Comparison of ENCODE assay signal across 1 cellular context in the genomic region with DNA sequence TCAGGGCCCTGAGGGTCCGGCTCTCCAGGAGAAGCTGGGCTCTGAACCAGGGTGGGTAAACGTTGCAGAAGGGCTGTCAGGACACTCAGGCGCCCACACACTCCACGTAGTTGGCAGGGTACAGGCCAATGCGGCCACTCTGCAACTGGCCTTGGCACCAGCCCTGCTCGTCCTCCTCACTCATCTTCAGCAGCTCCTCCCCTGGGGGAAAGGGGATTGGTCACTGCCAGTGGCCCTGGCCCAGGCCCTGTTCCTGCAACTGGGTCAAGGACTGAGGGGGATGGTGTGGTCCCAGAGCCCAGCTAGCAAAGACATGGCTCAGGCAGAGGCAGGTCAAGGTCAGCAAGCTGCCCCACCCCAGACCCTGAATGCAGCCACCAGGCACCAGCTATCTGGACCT.
TF ChIP-seq lines count a peak whose summit lies in the region.

No MANE protein-coding gene starts in this region.

TF ChIP-seq in HepG2, 621 proteins besides CTCF, POLR2A, EP300 and RAD21 (continued from another document and continues in another):
- TF ChIP-seq AGO1 (IDR thresholded peaks at IDR 0.05; ENCODE audit: low read depth, low read length, poor library complexity, severe bottlenecking) (no peak), ZNF317 (CRISPR knock-in tag; IDR thresholded peaks at IDR 0.05) (peak; percentile 5; the same call in 1 of the 2 replicates), GLI4 (CRISPR knock-in tag; IDR thresholded peaks at IDR 0.05; ENCODE audit: borderline replicate concordance) (no peak), ZNF577 (CRISPR knock-in tag; IDR thresholded peaks at IDR 0.05; ENCODE audit: borderline replicate concordance, low read depth) (no peak), MXD4 (CRISPR knock-in tag; IDR thresholded peaks at IDR 0.05) (no peak), HOXA3 (CRISPR knock-in tag; IDR thresholded peaks at IDR 0.05) (peak; percentile 71), SNAI1 (CRISPR knock-in tag; IDR thresholded peaks at IDR 0.05; ENCODE audit: borderline replicate concordance) (no peak), HNF4A (CRISPR knock-in tag; IDR thresholded peaks at IDR 0.05) (peak; percentile 82), SETDB1 (CRISPR knock-in tag; IDR thresholded peaks at IDR 0.05; ENCODE audit: borderline replicate concordance) (no peak), FOSL2 (CRISPR knock-in tag; IDR thresholded peaks at IDR 0.05) (peak; percentile 52), ZNF274 (CRISPR knock-in tag; IDR thresholded peaks at IDR 0.05) (no peak), SOX13 (IDR thresholded peaks at IDR 0.05) (no peak), SOX13 (CRISPR knock-in tag; conservative IDR thresholded peaks at IDR 0.05 in 1 of 2, IDR thresholded peaks at IDR 0.05 in 1 of 2) (peak in 1 of 2 experiments; percentile 45; a peak in 2 of 4 replicates), ZNF788 (CRISPR knock-in tag; IDR thresholded peaks at IDR 0.05; ENCODE audit: borderline replicate concordance) (no peak), ZNF737 (CRISPR knock-in tag; IDR thresholded peaks at IDR 0.05; ENCODE audit: borderline replicate concordance) (no peak), ZNF33B (CRISPR knock-in tag; IDR thresholded peaks at IDR 0.05) (no peak), ZSCAN31 (CRISPR knock-in tag; IDR thresholded peaks at IDR 0.05; ENCODE audit: low read depth) (no peak), ZNF12 (CRISPR knock-in tag; IDR thresholded peaks at IDR 0.05) (no peak), DNMT1 (CRISPR knock-in tag; IDR thresholded peaks at IDR 0.05) (no peak), IRF2 (CRISPR knock-in tag; IDR thresholded peaks at IDR 0.05) (peak; percentile 26; the same call in 1 of the 2 replicates), SMAD3 (CRISPR knock-in tag; IDR thresholded peaks at IDR 0.05) (no peak), SRSF1 (optimal IDR thresholded peaks at IDR 0.05; ENCODE audit: low read depth, low read length) (no peak), TCF12 (IDR thresholded peaks at IDR 0.05) (no peak), TCF12 (CRISPR knock-in tag; IDR thresholded peaks at IDR 0.05) (no peak), TMF1 (CRISPR knock-in tag; IDR thresholded peaks at IDR 0.05; ENCODE audit: low read depth) (no peak), TBX3 (IDR thresholded peaks at IDR 0.05; ENCODE audit: borderline replicate concordance) (no peak), ZFP36L1 (CRISPR knock-in tag; IDR thresholded peaks at IDR 0.05) (no peak), ISL2 (CRISPR knock-in tag; IDR thresholded peaks at IDR 0.05) (peak; percentile 36; the same call in 1 of the 2 replicates), CC2D1A (CRISPR knock-in tag; IDR thresholded peaks at IDR 0.05) (no peak), CBX1 (IDR thresholded peaks at IDR 0.05; ENCODE audit: low read depth) (no peak), ZNF430 (CRISPR knock-in tag; IDR thresholded peaks at IDR 0.05) (no peak), ARNT2 (CRISPR knock-in tag; IDR thresholded peaks at IDR 0.05; ENCODE audit: low read depth) (no peak), SRY (CRISPR knock-in tag; IDR thresholded peaks at IDR 0.05) (no peak), SIX1 (CRISPR knock-in tag; IDR thresholded peaks at IDR 0.05; ENCODE audit: borderline replicate concordance) (no peak), ZNF781 (CRISPR knock-in tag; IDR thresholded peaks at IDR 0.05; ENCODE audit: borderline replicate concordance, not compliant biosample characterization) (no peak), ZNF883 (CRISPR knock-in tag; IDR thresholded peaks at IDR 0.05; ENCODE audit: not compliant biosample characterization) (no peak), KDM3A (CRISPR knock-in tag; IDR thresholded peaks at IDR 0.05; ENCODE audit: low read depth) (0 out of 2 replicates have a peak, but pooled peaks have one; percentile 24), MZF1 (CRISPR knock-in tag; IDR thresholded peaks at IDR 0.05; ENCODE audit: borderline replicate concordance) (no peak), SMAD1 (CRISPR knock-in tag; IDR thresholded peaks at IDR 0.05; ENCODE audit: borderline replicate concordance, low read depth) (no peak), ZNF24 (IDR thresholded peaks at IDR 0.05) (no peak)
- TF ChIP-seq, protein P1, sequence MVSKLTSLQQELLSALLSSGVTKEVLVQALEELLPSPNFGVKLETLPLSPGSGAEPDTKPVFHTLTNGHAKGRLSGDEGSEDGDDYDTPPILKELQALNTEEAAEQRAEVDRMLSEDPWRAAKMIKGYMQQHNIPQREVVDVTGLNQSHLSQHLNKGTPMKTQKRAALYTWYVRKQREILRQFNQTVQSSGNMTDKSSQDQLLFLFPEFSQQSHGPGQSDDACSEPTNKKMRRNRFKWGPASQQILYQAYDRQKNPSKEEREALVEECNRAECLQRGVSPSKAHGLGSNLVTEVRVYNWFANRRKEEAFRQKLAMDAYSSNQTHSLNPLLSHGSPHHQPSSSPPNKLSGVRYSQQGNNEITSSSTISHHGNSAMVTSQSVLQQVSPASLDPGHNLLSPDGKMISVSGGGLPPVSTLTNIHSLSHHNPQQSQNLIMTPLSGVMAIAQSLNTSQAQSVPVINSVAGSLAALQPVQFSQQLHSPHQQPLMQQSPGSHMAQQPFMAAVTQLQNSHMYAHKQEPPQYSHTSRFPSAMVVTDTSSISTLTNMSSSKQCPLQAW (CRISPR knock-in tag; IDR thresholded peaks at IDR 0.05), result no peak
- TF ChIP-seq, protein P2, sequence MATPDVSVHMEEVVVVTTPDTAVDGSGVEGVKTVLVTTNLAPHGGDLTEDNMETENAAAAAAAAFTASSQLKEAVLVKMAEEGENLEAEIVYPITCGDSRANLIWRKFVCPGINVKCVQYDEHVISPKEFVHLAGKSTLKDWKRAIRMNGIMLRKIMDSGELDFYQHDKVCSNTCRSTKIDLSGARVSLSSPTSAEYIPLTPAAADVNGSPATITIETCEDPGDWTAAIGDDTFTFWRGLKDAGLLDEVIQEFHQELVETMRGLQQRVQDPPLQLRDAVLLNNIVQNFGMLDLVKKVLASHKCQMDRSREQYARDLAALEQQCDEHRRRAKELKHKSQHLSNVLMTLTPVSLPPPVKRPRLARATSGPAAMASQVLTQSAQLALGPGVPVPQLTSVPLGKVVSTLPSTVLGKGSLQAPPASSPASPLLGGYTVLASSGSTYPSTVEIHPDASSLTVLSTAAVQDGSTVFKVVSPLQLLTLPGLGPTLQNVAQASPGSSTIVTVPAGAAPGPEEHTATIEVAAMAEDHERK (CRISPR knock-in tag; IDR thresholded peaks at IDR 0.05; ENCODE audit: low read depth), result no peak
- TF ChIP-seq, protein P3, sequence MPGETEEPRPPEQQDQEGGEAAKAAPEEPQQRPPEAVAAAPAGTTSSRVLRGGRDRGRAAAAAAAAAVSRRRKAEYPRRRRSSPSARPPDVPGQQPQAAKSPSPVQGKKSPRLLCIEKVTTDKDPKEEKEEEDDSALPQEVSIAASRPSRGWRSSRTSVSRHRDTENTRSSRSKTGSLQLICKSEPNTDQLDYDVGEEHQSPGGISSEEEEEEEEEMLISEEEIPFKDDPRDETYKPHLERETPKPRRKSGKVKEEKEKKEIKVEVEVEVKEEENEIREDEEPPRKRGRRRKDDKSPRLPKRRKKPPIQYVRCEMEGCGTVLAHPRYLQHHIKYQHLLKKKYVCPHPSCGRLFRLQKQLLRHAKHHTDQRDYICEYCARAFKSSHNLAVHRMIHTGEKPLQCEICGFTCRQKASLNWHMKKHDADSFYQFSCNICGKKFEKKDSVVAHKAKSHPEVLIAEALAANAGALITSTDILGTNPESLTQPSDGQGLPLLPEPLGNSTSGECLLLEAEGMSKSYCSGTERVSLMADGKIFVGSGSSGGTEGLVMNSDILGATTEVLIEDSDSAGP (CRISPR knock-in tag; IDR thresholded peaks at IDR 0.05; ENCODE audit: borderline replicate concordance), result no peak; the same call in 1 of the 2 replicates
- TF ChIP-seq, protein P4, sequence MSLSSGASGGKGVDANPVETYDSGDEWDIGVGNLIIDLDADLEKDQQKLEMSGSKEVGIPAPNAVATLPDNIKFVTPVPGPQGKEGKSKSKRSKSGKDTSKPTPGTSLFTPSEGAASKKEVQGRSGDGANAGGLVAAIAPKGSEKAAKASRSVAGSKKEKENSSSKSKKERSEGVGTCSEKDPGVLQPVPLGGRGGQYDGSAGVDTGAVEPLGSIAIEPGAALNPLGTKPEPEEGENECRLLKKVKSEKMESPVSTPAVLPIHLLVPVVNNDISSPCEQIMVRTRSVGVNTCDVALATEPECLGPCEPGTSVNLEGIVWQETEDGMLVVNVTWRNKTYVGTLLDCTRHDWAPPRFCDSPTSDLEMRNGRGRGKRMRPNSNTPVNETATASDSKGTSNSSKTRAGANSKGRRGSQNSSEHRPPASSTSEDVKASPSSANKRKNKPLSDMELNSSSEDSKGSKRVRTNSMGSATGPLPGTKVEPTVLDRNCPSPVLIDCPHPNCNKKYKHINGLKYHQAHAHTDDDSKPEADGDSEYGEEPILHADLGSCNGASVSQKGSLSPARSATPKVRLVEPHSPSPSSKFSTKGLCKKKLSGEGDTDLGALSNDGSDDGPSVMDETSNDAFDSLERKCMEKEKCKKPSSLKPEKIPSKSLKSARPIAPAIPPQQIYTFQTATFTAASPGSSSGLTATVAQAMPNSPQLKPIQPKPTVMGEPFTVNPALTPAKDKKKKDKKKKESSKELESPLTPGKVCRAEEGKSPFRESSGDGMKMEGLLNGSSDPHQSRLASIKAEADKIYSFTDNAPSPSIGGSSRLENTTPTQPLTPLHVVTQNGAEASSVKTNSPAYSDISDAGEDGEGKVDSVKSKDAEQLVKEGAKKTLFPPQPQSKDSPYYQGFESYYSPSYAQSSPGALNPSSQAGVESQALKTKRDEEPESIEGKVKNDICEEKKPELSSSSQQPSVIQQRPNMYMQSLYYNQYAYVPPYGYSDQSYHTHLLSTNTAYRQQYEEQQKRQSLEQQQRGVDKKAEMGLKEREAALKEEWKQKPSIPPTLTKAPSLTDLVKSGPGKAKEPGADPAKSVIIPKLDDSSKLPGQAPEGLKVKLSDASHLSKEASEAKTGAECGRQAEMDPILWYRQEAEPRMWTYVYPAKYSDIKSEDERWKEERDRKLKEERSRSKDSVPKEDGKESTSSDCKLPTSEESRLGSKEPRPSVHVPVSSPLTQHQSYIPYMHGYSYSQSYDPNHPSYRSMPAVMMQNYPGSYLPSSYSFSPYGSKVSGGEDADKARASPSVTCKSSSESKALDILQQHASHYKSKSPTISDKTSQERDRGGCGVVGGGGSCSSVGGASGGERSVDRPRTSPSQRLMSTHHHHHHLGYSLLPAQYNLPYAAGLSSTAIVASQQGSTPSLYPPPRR (CRISPR knock-in tag; IDR thresholded peaks at IDR 0.05; ENCODE audit: borderline replicate concordance), result no peak
- TF ChIP-seq, protein P5, sequence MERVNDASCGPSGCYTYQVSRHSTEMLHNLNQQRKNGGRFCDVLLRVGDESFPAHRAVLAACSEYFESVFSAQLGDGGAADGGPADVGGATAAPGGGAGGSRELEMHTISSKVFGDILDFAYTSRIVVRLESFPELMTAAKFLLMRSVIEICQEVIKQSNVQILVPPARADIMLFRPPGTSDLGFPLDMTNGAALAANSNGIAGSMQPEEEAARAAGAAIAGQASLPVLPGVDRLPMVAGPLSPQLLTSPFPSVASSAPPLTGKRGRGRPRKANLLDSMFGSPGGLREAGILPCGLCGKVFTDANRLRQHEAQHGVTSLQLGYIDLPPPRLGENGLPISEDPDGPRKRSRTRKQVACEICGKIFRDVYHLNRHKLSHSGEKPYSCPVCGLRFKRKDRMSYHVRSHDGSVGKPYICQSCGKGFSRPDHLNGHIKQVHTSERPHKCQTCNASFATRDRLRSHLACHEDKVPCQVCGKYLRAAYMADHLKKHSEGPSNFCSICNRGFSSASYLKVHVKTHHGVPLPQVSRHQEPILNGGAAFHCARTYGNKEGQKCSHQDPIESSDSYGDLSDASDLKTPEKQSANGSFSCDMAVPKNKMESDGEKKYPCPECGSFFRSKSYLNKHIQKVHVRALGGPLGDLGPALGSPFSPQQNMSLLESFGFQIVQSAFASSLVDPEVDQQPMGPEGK (CRISPR knock-in tag; IDR thresholded peaks at IDR 0.05), result peak; percentile 55; the same call in 1 of the 2 replicates
- TF ChIP-seq, protein P6, sequence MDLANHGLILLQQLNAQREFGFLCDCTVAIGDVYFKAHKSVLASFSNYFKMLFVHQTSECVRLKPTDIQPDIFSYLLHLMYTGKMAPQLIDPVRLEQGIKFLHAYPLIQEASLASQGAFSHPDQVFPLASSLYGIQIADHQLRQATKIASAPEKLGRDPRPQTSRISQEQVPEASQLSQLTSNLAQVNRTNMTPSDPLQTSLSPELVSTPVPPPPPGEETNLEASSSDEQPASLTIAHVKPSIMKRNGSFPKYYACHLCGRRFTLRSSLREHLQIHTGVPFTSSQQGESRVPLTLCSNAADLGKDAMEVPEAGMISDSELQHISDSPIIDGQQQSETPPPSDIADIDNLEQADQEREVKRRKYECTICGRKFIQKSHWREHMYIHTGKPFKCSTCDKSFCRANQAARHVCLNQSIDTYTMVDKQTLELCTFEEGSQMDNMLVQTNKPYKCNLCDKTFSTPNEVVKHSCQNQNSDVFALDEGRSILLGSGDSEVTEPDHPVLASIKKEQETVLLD (CRISPR knock-in tag; IDR thresholded peaks at IDR 0.05; ENCODE audit: low read depth), result no peak
- TF ChIP-seq, protein P7, sequence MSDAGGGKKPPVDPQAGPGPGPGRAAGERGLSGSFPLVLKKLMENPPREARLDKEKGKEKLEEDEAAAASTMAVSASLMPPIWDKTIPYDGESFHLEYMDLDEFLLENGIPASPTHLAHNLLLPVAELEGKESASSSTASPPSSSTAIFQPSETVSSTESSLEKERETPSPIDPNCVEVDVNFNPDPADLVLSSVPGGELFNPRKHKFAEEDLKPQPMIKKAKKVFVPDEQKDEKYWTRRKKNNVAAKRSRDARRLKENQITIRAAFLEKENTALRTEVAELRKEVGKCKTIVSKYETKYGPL (CRISPR knock-in tag; IDR thresholded peaks at IDR 0.05), result no peak
- TF ChIP-seq, protein P8, sequence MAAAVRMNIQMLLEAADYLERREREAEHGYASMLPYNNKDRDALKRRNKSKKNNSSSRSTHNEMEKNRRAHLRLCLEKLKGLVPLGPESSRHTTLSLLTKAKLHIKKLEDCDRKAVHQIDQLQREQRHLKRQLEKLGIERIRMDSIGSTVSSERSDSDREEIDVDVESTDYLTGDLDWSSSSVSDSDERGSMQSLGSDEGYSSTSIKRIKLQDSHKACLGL (CRISPR knock-in tag; IDR thresholded peaks at IDR 0.05), result no peak; the same call in 1 of the 2 replicates
- TF ChIP-seq, protein P9, sequence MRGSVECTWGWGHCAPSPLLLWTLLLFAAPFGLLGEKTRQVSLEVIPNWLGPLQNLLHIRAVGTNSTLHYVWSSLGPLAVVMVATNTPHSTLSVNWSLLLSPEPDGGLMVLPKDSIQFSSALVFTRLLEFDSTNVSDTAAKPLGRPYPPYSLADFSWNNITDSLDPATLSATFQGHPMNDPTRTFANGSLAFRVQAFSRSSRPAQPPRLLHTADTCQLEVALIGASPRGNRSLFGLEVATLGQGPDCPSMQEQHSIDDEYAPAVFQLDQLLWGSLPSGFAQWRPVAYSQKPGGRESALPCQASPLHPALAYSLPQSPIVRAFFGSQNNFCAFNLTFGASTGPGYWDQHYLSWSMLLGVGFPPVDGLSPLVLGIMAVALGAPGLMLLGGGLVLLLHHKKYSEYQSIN (CRISPR knock-in tag; IDR thresholded peaks at IDR 0.05; ENCODE audit: borderline replicate concordance), result no peak
